ENCODE assay signal across 26 cellular contexts in the genomic region with DNA sequence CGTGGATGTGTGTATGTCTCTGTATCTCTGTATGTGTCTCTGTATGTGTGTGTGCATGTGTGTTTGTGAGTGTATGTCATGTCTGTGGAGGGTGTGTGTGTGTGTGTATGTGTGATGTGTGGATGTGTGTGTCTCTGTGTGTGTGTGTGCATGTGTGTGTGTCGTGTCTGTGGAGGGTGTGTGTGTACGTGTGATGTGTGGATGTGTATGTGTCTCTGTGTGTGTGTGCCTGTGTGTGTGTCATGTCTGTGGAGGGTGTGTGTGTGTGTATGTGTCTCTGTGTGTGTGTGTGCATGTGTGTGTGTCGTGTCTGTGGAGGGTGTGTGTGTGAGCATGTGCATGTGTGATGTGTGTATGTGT. TPM values are rescaled to one million over a fixed set of nuclear protein-coding genes. Genes with fewer than 3 reads are reported as not detected.
"Had no signal": no experiment of that assay in that cellular context is flagged by ENCODE, and none has a peak within 500 bp of the region (broad histone marks: within the 10 kb centered on the region; RNA-seq: fewer than 3 reads in every experiment).

No MANE protein-coding gene starts in this region.

- H3K4me3 ChIP-seq: adrenal gland, SJCRH30 had no signal

- ATAC-seq: activated CD8-positive, alpha-beta T cell treated with anti-CD3 and anti-CD28 coated beads, Interleukin-2, amount 10 ng/mL, durations not matched to agents 7 days and 5 days; Panc1; Right ventricle myocardium inferior; SK-N-SH treated with all-trans-retinoic acid at 6 μM for 48 hours had no signal

- H3K27ac ChIP-seq: adrenal gland, SJCRH30 had no signal

- H3K27me3 ChIP-seq: adrenal gland had no signal

- H3K9me3 ChIP-seq: adrenal gland had no signal

- H3K36me3 ChIP-seq: adrenal gland, SJCRH30 had no signal

- DNase-seq: activated CD4-positive, alpha-beta T cell treated with anti-CD3 and anti-CD28 coated beads for 48 hours; activated CD4-positive, alpha-beta T cell treated with anti-CD3 and anti-CD28 coated beads, Interleukin-2, amount 50 U/mL, for 4 hours; activated CD4-positive, CD25-positive, alpha-beta regulatory T cell treated with anti-CD3 and anti-CD28 coated beads, Interleukin-2, amount 50 U/mL, for 72 hours; activated CD8-positive, alpha-beta memory T cell treated with anti-CD3 and anti-CD28 coated beads, Interleukin-2, amount 50 U/mL, for 48 hours; activated CD8-positive, alpha-beta T cell treated with anti-CD3 and anti-CD28 coated beads, Interleukin-2, amount 10 ng/mL, durations not matched to agents 7 days and 5 days; activated naive CD4-positive, alpha-beta T cell treated with anti-CD3 and anti-CD28 coated beads, Interleukin-2, amount 50 U/mL, for 16 hours; activated naive CD8-positive, alpha-beta T cell treated with anti-CD3 and anti-CD28 coated beads, Interleukin-2, amount 10 ng/mL, durations not matched to agents 7 days and 5 days; activated T-cell treated with anti-CD3 and anti-CD28 coated beads, Interleukin-2, amount 50 U/mL, for 1 hour; adrenal gland; anterior cingulate cortex; Karpas-422; MM.1S; NCI-H1105; NCI-H1436; NCI-H1694 treated with DMSO at 0.1 percent for 48 hours; NCI-H2029 treated with DMSO at 0.1 percent for 48 hours; NCI-H345; NCI-H510A; NCI-H526 treated with DMSO at 0.1 percent for 48 hours; NCI-H82; RPMI8226; SJCRH30; SW 1271 had no signal

- H3K4me1 ChIP-seq: adrenal gland had no signal

RNA-seq across cellular contexts. Expression of gene ADRA2C, which starts 51.6 kb away (rescaled TPM):
- total RNA-seq: activated CD8-positive, alpha-beta T cell treated with anti-CD3 and anti-CD28 coated beads, Interleukin-2, amount 10 ng/mL, durations not matched to agents 7 days and 5 days; activated naive CD8-positive, alpha-beta T cell treated with anti-CD3 and anti-CD28 coated beads, Interleukin-2, amount 10 ng/mL, durations not matched to agents 7 days and 5 days had no signal
